In genomic region chr11:71430166-71430565, GRCh38 we compare ENCODE assay signal across 1 cellular context.
TF ChIP-seq lines count a peak whose summit lies in the region.

No MANE protein-coding gene starts in this region.

TF ChIP-seq in GM23338, 12 proteins besides CTCF, POLR2A, EP300 and RAD21 (continued from another document):
- no peak for TF ChIP-seq ZNF462 (CRISPR knock-in tag; IDR thresholded peaks at IDR 0.05)
- no peak for TF ChIP-seq ZNF331 (CRISPR knock-in tag; IDR thresholded peaks at IDR 0.05; ENCODE audit: low read depth)
